In genomic region chr2:127377262-127377661, GRCh38 we compare ENCODE assay signal across 21 cellular contexts. TPM values are rescaled to one million over a fixed set of nuclear protein-coding genes. Genes with fewer than 3 reads are reported as not detected.
"Had no signal": no experiment of that assay in that cellular context is flagged by ENCODE, and none has a peak within 500 bp of the region (broad histone marks: within the 10 kb centered on the region; RNA-seq: fewer than 3 reads in every experiment).

No MANE protein-coding gene starts in this region.

- H3K27ac ChIP-seq: epithelial cell of prostate, esophagus muscularis mucosa, left ventricle myocardium inferior, lower lobe of right lung, psoas muscle, right lobe of liver, tibial artery had no signal

- H3K36me3 ChIP-seq: esophagus muscularis mucosa, lower lobe of right lung, right lobe of liver, tibial artery had no signal

- DNase-seq: cortex of kidney; effector memory CD4-positive, alpha-beta T cell; immature natural killer cell; left cardiac atrium; left ventricle myocardium inferior; lower lobe of right lung; mesenchymal stem cell; midbrain; psoas muscle; retina; right lobe of liver; stimulated activated CD4-positive, alpha-beta T cell treated with anti-CD3 and anti-CD28 coated beads, Interleukin-4, amount 100 ng/mL, for 1 hour; stimulated activated CD8-positive, alpha-beta memory T cell treated with anti-CD3 and anti-CD28 coated beads, Interleukin-4, amount 100 ng/mL, for 48 hours; stimulated activated naive CD8-positive, alpha-beta T cell treated with anti-CD3 and anti-CD28 coated beads, Interleukin-15, Interleukin-2, amounts not matched to agents 100 U/mL and 50 U/mL, for 24 hours; tibial artery had no signal

- H3K27ac Mint-ChIP-seq: stimulated activated effector memory CD8-positive, alpha-beta T cell treated with anti-CD3 and anti-CD28 coated beads, Interleukin-12 subunit alpha, Interleukin-12 subunit beta, amount 100 ng/mL, for 72 hours had no signal

- H3K4me3 ChIP-seq: esophagus muscularis mucosa, left ventricle myocardium inferior, lower lobe of right lung, psoas muscle, right lobe of liver, tibial artery had no signal

- H3K27me3 ChIP-seq: esophagus muscularis mucosa, right lobe of liver, tibial artery had no signal

- H3K36me3 Mint-ChIP-seq: stimulated activated effector memory CD8-positive, alpha-beta T cell treated with anti-CD3 and anti-CD28 coated beads, Interleukin-12 subunit alpha, Interleukin-12 subunit beta, amount 100 ng/mL, for 72 hours had no signal

- H3K4me3 Mint-ChIP-seq: immature natural killer cell; natural killer cell treated with Interleukin-12 subunit alpha and Interleukin-12 subunit beta and Interleukin-15 and Interleukin-18, amount 100 ng/mL, for 72 hours had no signal

- H3K27me3 Mint-ChIP-seq: natural killer cell treated with Interleukin-12 subunit alpha and Interleukin-12 subunit beta and Interleukin-15 and Interleukin-18, amount 100 ng/mL, for 72 hours had no signal

- ATAC-seq: left cardiac atrium; lower lobe of right lung; natural killer cell treated with Interleukin-12 subunit alpha and Interleukin-12 subunit beta and Interleukin-15 and Interleukin-18, amount 100 ng/mL, for 72 hours; psoas muscle; right lobe of liver; stimulated activated effector memory CD8-positive, alpha-beta T cell treated with anti-CD3 and anti-CD28 coated beads, Interleukin-12 subunit alpha, Interleukin-12 subunit beta, amount 100 ng/mL, for 72 hours; stimulated activated naive CD8-positive, alpha-beta T cell treated with anti-CD3 and anti-CD28 coated beads, Interleukin-15, Interleukin-2, amounts not matched to agents 100 U/mL and 50 U/mL, for 24 hours had no signal

- H3K9me3 Mint-ChIP-seq: stimulated activated effector memory CD8-positive, alpha-beta T cell treated with anti-CD3 and anti-CD28 coated beads, Interleukin-12 subunit alpha, Interleukin-12 subunit beta, amount 100 ng/mL, for 72 hours had no signal

RNA-seq across cellular contexts. Expression of gene PROC, which starts 41.0 kb away (rescaled TPM):
- total RNA-seq: esophagus muscularis mucosa; fibroblast of villous mesenchyme; left cardiac atrium; left ventricle myocardium inferior; lower lobe of right lung; natural killer cell treated with Interleukin-12 subunit alpha and Interleukin-12 subunit beta and Interleukin-15 and Interleukin-18, amount 100 ng/mL, for 72 hours; omental fat pad had no signal
